In genomic region chr9:128068656-128069221, GRCh38 we compare ENCODE assay signal across 8 cellular contexts. TPM values are rescaled to one million over a fixed set of nuclear protein-coding genes. Genes with fewer than 3 reads are reported as not detected.
DNase-seq lines count a peak whose midpoint lies in the region; ATAC-seq and TF ChIP-seq lines count a peak whose summit lies in the region.

No MANE protein-coding gene starts in this region.

- peak overlapping the region; percentile 88 for H3K27ac Mint-ChIP-seq in HFFc6

- H4K20me1 ChIP-seq in BLaER1 = peaks cover 15% of the 10 kb centered on the region

- TF ChIP-seq EP300 in upper lobe of left lung (IDR thresholded peaks at IDR 0.05) = no peak

- peak overlapping the region; percentile 95 for H3K4me3 Mint-ChIP-seq in HFFc6

- ATAC-seq in upper lobe of left lung (ENCODE audit: low FRiP score in 2 of 2) = no peak
- no peak for ATAC-seq in GM21737 (IDR thresholded peaks at IDR 0.05; ENCODE audit: unreplicated experiment)

- no peaks in the 10 kb centered on the region for H3K9me3 Mint-ChIP-seq in HFFc6

- H3K4me2 ChIP-seq in BLaER1 = peak overlapping the region; percentile 90

- intact Hi-C loops in lower leg skin (cut with DNase I; ENCODE audit: low total_unique reads) = no loop called here

- H3K27me3 ChIP-seq in BLaER1 (no peaks in the 10 kb centered on the region), upper lobe of left lung (no peaks in the 10 kb centered on the region)

- H3K36me3 Mint-ChIP-seq in HFFc6 (ENCODE audit: low read depth) = peaks cover 10% of the 10 kb centered on the region

- H3K9ac ChIP-seq in BLaER1 = peak overlapping the region; percentile 94

- peaks cover 79% of the 10 kb centered on the region for H3K4me1 ChIP-seq in BLaER1
- H3K4me1 ChIP-seq in upper lobe of left lung = peaks cover 50 to 72% (median 66%) of the 10 kb centered on the region in 4 donors

- H3K36me3 ChIP-seq in BLaER1 (peaks cover 13% of the 10 kb centered on the region; the same call in 1 of the 2 replicates), upper lobe of left lung (peaks cover 0 to under 1% (median 0%) of the 10 kb centered on the region in 4 donors)

- peak overlapping the region; percentile 93 for H3K27ac ChIP-seq in BLaER1
- peak overlapping the region; percentile 94 to 98 (median 96) for H3K27ac ChIP-seq in upper lobe of left lung

- peaks cover 3% of the 10 kb centered on the region; the same call in 1 of the 2 replicates for H3K27me3 Mint-ChIP-seq in HFFc6 (ENCODE audit: insufficient read depth)

- H3K4me1 Mint-ChIP-seq in HFFc6 (ENCODE audit: low read depth) = peaks cover 48% of the 10 kb centered on the region

- H3K4me3 ChIP-seq in BLaER1 (peak overlapping the region; percentile 89), lower leg skin (ENCODE audit: low read depth, poor library complexity, severe bottlenecking) (peak overlapping the region; percentile 69), upper lobe of left lung (peak overlapping the region; percentile 85 to 97 (median 93))

- no peaks in the 10 kb centered on the region for H3K9me3 ChIP-seq in BLaER1
- H3K9me3 ChIP-seq in upper lobe of left lung = no peaks in the 10 kb centered on the region

- 3 to 5% methylated on average over 12 to 16 of the region's 17 CpGs for WGBS in lower leg skin, 2 donors
- 3 to 6% methylated on average over 13 to 16 of the region's 17 CpGs for WGBS in upper lobe of left lung, 2 donors

- TF ChIP-seq POLR2A in lower leg skin (IDR thresholded peaks at IDR 0.05) (no peak), upper lobe of left lung (IDR thresholded peaks at IDR 0.05) (no peak)

- DNase-seq in HFFc6 (no peak), amniotic epithelial cell (ENCODE audit: low read depth) (peak; percentile 17), lower leg skin (ENCODE audit: low spot score in 2 of 2) (no peak), upper lobe of left lung (no peak), GM19240 (ENCODE audit: insufficient read length, low spot score) (no peak)
- no peak for DNase-seq in stimulated activated CD4-positive, alpha-beta T cell treated with anti-CD3 and anti-CD28 coated beads, Interleukin-4, amount 100 ng/mL, for 4 hours

- TF ChIP-seq CTCF in HFFc6 (IDR thresholded peaks at IDR 0.05) = no peak
- TF ChIP-seq CTCF in lower leg skin (IDR thresholded peaks at IDR 0.05) = no peak
- no peak for TF ChIP-seq CTCF in upper lobe of left lung (IDR thresholded peaks at IDR 0.05)

RNA-seq across cellular contexts. Expression of gene SLC25A25, which starts 0.7 kb away (rescaled TPM):
- total RNA-seq in HFFc6 (2021; fragmentation: NEBNext Ultra II Directional; extraction: Animal tissue kit (Norgen Biotek cat#: 25700)) = 10 to 100 TPM; 16.5 to 20.7 (median 18.4) TPM
- total RNA-seq in lower leg skin = 10 to 100 TPM; 26.4 to 40.3 (median 32.0) TPM
- 10 to 100 TPM; 23.6 to 40.2 (median 33.7) TPM for total RNA-seq in upper lobe of left lung

RNA-seq across cellular contexts. Expression of gene NAIF1, which starts 1.6 kb away (rescaled TPM):
- total RNA-seq in HFFc6 (2021; fragmentation: NEBNext Ultra II Directional; extraction: Animal tissue kit (Norgen Biotek cat#: 25700)) = 10 to 100 TPM in 3 of 6 experiments, 1 to 10 TPM in 3; 8.7 to 11.5 (median 9.8) TPM
- total RNA-seq in lower leg skin = 10 to 100 TPM in 1 of 4 donors, 1 to 10 TPM in 3; 8.6 to 10.8 (median 9.6) TPM
- total RNA-seq in upper lobe of left lung = 10 to 100 TPM in 5 of 6 donors, 1 to 10 TPM in 1; 8.0 to 37.7 (median 13.0) TPM

RNA-seq across cellular contexts. Expression of gene PTGES2, which starts 58.8 kb away (rescaled TPM):
- 10 to 100 TPM; 68.5 to 82.8 (median 70.6) TPM for total RNA-seq in HFFc6 (2021; fragmentation: NEBNext Ultra II Directional; extraction: Animal tissue kit (Norgen Biotek cat#: 25700))
- total RNA-seq in lower leg skin = 10 to 100 TPM; 32.6 to 66.5 (median 56.3) TPM
- total RNA-seq in upper lobe of left lung = 100 to 1,000 TPM in 1 of 6 donors, 10 to 100 TPM in 5; 45.9 to 116 (median 61.1) TPM
